6 cellular contexts compared by ENCODE assay signal in genomic region chr17:3398310-3398709, GRCh38. TPM values are rescaled to one million over a fixed set of nuclear protein-coding genes. Genes with fewer than 3 reads are reported as not detected.
"Had no signal": no experiment of that assay in that cellular context is flagged by ENCODE, and none has a peak within 500 bp of the region (broad histone marks: within the 10 kb centered on the region; RNA-seq: fewer than 3 reads in every experiment).

A gene with protein sequence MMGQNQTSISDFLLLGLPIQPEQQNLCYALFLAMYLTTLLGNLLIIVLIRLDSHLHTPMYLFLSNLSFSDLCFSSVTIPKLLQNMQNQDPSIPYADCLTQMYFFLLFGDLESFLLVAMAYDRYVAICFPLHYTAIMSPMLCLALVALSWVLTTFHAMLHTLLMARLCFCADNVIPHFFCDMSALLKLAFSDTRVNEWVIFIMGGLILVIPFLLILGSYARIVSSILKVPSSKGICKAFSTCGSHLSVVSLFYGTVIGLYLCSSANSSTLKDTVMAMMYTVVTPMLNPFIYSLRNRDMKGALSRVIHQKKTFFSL (minus strand): TSS chr17:3398410. CDS start chr17:3398410, 0 bp downstream.

- H3K4me3 ChIP-seq: K562 had no signal

- DNase-seq: IMR-90, KG1 had no signal

- FAIRE-seq: HepG2, K562 had no signal

RNA-seq across cellular contexts. Expression of the gene that starts here (rescaled TPM):
- total RNA-seq: HepG2, HT-29, HT1080, IMR-90, K562 had no signal
